Comparison of ENCODE assay signal across 29 cellular contexts in the genomic region with DNA sequence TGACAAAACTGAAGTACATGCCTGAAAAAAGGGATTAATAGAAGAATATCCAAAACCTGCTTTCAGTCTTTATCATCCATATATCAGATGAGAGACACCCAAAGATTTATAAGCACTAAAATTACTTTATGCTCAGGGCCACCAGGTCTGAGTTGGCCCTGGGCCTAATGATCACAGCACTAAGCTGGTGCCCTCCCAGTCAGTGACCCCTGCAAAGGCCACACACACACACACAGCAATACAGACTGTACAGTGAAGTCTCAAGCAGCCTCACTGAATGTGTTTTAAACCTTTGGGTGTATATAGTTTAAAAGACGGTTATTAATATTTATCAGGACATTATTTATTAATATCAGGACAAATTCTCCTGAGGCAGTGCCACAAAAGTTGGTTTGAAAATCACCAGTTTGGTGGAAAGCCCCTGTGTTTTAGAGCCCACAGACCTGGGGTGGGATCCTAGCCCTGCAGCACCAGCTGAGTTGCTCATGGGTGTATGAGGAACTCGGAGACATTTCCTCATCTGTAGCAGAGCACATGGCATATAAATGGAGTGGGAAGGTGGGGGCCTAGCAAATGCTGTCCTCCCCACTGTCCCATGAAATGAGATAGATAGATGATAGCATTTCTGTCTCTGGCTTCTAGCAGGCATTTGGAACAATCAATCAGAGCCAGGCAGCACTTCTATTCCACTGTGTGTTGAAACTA. TPM values are rescaled to one million over a fixed set of nuclear protein-coding genes. Genes with fewer than 3 reads are reported as not detected.
DNase-seq lines count a peak whose midpoint lies in the region; ATAC-seq, FAIRE-seq and TF ChIP-seq lines count a peak whose summit lies in the region.
"Had no signal": no experiment of that assay in that cellular context is flagged by ENCODE, and none has a peak within 500 bp of the region (broad histone marks: within the 10 kb centered on the region; RNA-seq: fewer than 3 reads in every experiment).

No MANE protein-coding gene starts in this region.

- TSS peak; percentile 25 for BruUV-seq in HepG2 (replicated peaks; lab: Mats Ljungman, UMichigan)

- TF ChIP-seq CTCF in CD14-positive monocyte (IDR thresholded peaks at IDR 0.05) (no peak), HepG2 (CRISPR knock-in tag; IDR thresholded peaks at IDR 0.05) (no peak)
- TF ChIP-seq CTCF in CD4-positive, alpha-beta T cell (IDR thresholded peaks at IDR 0.05): no peak

- TF ChIP-seq EP300 in HepG2 (IDR thresholded peaks at IDR 0.05; ENCODE audit: low read depth in 2 of 2, low read length in 2 of 2) (no peak), HepG2 (CRISPR knock-in tag; IDR thresholded peaks at IDR 0.05; ENCODE audit: borderline replicate concordance) (no peak)

- H3K27me3 ChIP-seq in CD4-positive, alpha-beta T cell (ENCODE audit: control insufficient read depth, insufficient read depth, low read length): no peaks in the 10 kb centered on the region
- H3K27me3 ChIP-seq in HepG2 (ENCODE audit: control insufficient read depth in 1 of 2, insufficient read depth in 2 of 2, low read length in 2 of 2): no peaks in the 10 kb centered on the region; a peak in 1 of 5 replicates

- no peak overlapping the region for H3K4me3 ChIP-seq in HepG2 (replicated peaks in 1 of 3; ENCODE audit: insufficient read depth in 1 of 3, low read depth in 2 of 3, low read length in 3 of 3)
- H3K4me3 ChIP-seq: SK-N-MC had no signal

- no peak overlapping the region for H2AFZ ChIP-seq in HepG2 (ENCODE audit: low read length)

- no peak for ATAC-seq in CD4-positive, alpha-beta T cell (ENCODE audit: poor library complexity)
- ATAC-seq in HepG2 (no peak), HG02763 (IDR thresholded peaks at IDR 0.05; ENCODE audit: unreplicated experiment) (no peak)

- no peaks in the 10 kb centered on the region for H3K4me1 ChIP-seq in HepG2 (ENCODE audit: insufficient read depth, low read length)

- no peak for TF ChIP-seq RAD21 in HepG2 (CRISPR knock-in tag; IDR thresholded peaks at IDR 0.05)

- H4K20me1 ChIP-seq in HepG2 (ENCODE audit: insufficient read depth, low read length): no peaks in the 10 kb centered on the region

- H3K27ac ChIP-seq in CD4-positive, alpha-beta T cell (ENCODE audit: low read depth, low read length): no peak overlapping the region
- H3K27ac ChIP-seq in HepG2 (ENCODE audit: extremely low read length, insufficient read depth, low read length): no peak overlapping the region
- H3K27ac ChIP-seq: RWPE1, SK-N-MC had no signal

- WGBS in HepG2 (ENCODE audit: low lambda C conversion rate): 83% methylated on average over 2 of the region's 2 CpGs

- H3K27ac Mint-ChIP-seq in CD14-positive monocyte: peak overlapping the region; percentile 63 to 86 (median 76)
- H3K27ac Mint-ChIP-seq in CD4-positive, alpha-beta T cell: peak overlapping the region; percentile 24
- H3K27ac Mint-ChIP-seq: HFFc6 had no signal

- H3K4me1 Mint-ChIP-seq in CD14-positive monocyte: peaks cover 25% of the 10 kb centered on the region
- peaks cover 4% of the 10 kb centered on the region for H3K4me1 Mint-ChIP-seq in CD4-positive, alpha-beta T cell (ENCODE audit: low read depth)
- H3K4me1 Mint-ChIP-seq: CD8-positive, alpha-beta memory T cell had no signal

- no peaks in the 10 kb centered on the region for H3K9me3 Mint-ChIP-seq in CD14-positive monocyte
- no peaks in the 10 kb centered on the region for H3K9me3 Mint-ChIP-seq in CD4-positive, alpha-beta T cell
- H3K9me3 Mint-ChIP-seq: CD8-positive, alpha-beta memory T cell; HFFc6 had no signal

- no peak overlapping the region for H3K4me3 Mint-ChIP-seq in CD14-positive monocyte
- no peak overlapping the region for H3K4me3 Mint-ChIP-seq in CD4-positive, alpha-beta T cell
- H3K4me3 Mint-ChIP-seq: HFFc6 had no signal

- FAIRE-seq in HepG2 (lab: Jason Lieb, UNC): no peak
- FAIRE-seq: GM12891 had no signal

- peaks cover 0 to 2% (median 1%) of the 10 kb centered on the region in 3 donors for H3K27me3 Mint-ChIP-seq in CD14-positive monocyte (ENCODE audit: low read depth in 3 of 3)
- no peaks in the 10 kb centered on the region for H3K27me3 Mint-ChIP-seq in CD4-positive, alpha-beta T cell
- H3K27me3 Mint-ChIP-seq: CD8-positive, alpha-beta memory T cell had no signal

- TF ChIP-seq POLR2A in HepG2 (IDR thresholded peaks at IDR 0.05; ENCODE audit: insufficient read depth in 1 of 2, low read depth in 2 of 2, low read length in 2 of 2): no peak

- H3K36me3 ChIP-seq in HepG2 (replicated peaks in 1 of 2; ENCODE audit: control insufficient read depth in 1 of 2, insufficient read depth in 2 of 2, low read length in 2 of 2): peaks cover 1 to 4% of the 10 kb centered on the region in 2 experiments; a peak in 2 of 5 replicates

- POLR2A ChIA-PET in CD4-positive, alpha-beta T cell (lab: Charles Lee): no interaction called here
- POLR2A ChIA-PET in HepG2 (lab: Yijun Ruan, JAX): no interaction called here

- H3K9me3 ChIP-seq in CD4-positive, alpha-beta T cell (ENCODE audit: control insufficient read depth, low read length): no peaks in the 10 kb centered on the region
- no peaks in the 10 kb centered on the region for H3K9me3 ChIP-seq in HepG2 (ENCODE audit: low read length)

- CTCF ChIA-PET in CD4-positive, alpha-beta T cell (lab: Charles Lee): no interaction called here
- CTCF ChIA-PET in HepG2 (lab: Yijun Ruan, JAX; ENCODE audit: low intra/inter-chr PET ratio, low total read pairs): no interaction called here

- peaks cover 40 to 57% of the 10 kb centered on the region in 2 donors for H3K36me3 Mint-ChIP-seq in CD14-positive monocyte
- H3K36me3 Mint-ChIP-seq in CD4-positive, alpha-beta T cell (ENCODE audit: low read depth): peaks cover 16% of the 10 kb centered on the region

- intact Hi-C loops in CD14-positive monocyte (cut with micrococcal nuclease) (loop anchor here in 1 of 2 donors (10.0 kb wide), 1 partner anchor 213 kb away; the partner anchor contains the start of gene LIF), HepG2 (cut with micrococcal nuclease; ENCODE audit: unreplicated experiment) (no loop called here)
- intact Hi-C loops in CD4-positive, alpha-beta T cell (cut with DNase I, micrococcal nuclease): no loop called here

- H3K9ac ChIP-seq in HepG2 (ENCODE audit: insufficient read depth, low read depth, low read length): no peak overlapping the region

- no peaks in the 10 kb centered on the region for H3K79me2 ChIP-seq in HepG2 (ENCODE audit: insufficient read depth, low read length)

- no peak overlapping the region for H3K4me2 ChIP-seq in HepG2 (ENCODE audit: low read depth, low read length)

- DNase-seq in CD14-positive monocyte (ENCODE audit: low spot score): no peak
- DNase-seq in CD4-positive, alpha-beta T cell: no peak
- DNase-seq in HepG2 (ENCODE audit: low spot score): no peak
- DNase-seq in renal cortical epithelial cell (ENCODE audit: low read depth): peak; percentile 22
- DNase-seq in NK-92 (lab: John Stamatoyannopoulos, UW; ENCODE audit: unreplicated experiment): no peak
- no peak for DNase-seq in NCI-H2196 treated with DMSO at 0.1 percent for 48 hours (lab: John Stamatoyannopoulos, UW; ENCODE audit: unreplicated experiment)
- DNase-seq: Calu3; CD8-positive, alpha-beta memory T cell; DMS153; H7; HFFc6; KG1; MV-4-11; NCI-H1105 treated with DMSO at 0.1 percent for 48 hours; NCI-H2081 treated with DMSO at 0.1 percent for 48 hours; NCI-H2171 treated with DMSO at 0.1 percent for 48 hours; NCI-H446; NCI-H69; NK-92 treated with Interleukin-12 subunit alpha and Interleukin-12 subunit beta, amount 100 ng/mL, for 24 hours; SHP77 treated with DMSO at 0.1 percent for 48 hours; SW 1271 had no signal

- in situ Hi-C loops in HepG2 (cut with HindIII; ENCODE audit: extremely low pct_ligation_motif_present, low pct_unique_long_range_greater_than_20kb): no loop called here

TF ChIP-seq in HepG2, 621 proteins besides CTCF, POLR2A, EP300 and RAD21 (continues in another document):
- TF ChIP-seq ETV5 (CRISPR knock-in tag; IDR thresholded peaks at IDR 0.05; ENCODE audit: borderline replicate concordance) (no peak), RORA (CRISPR knock-in tag; IDR thresholded peaks at IDR 0.05) (no peak), ZNF816 (CRISPR knock-in tag; IDR thresholded peaks at IDR 0.05; ENCODE audit: borderline replicate concordance) (no peak), NR2F1 (CRISPR knock-in tag; IDR thresholded peaks at IDR 0.05) (no peak), EHMT2 (IDR thresholded peaks at IDR 0.05; ENCODE audit: borderline replicate concordance, low read depth, low read length) (no peak), IKZF4 (CRISPR knock-in tag; IDR thresholded peaks at IDR 0.05; ENCODE audit: borderline replicate concordance, low read depth, not compliant biosample characterization) (no peak)

RNA-seq across cellular contexts. Expression of gene HORMAD2, which starts 48.3 kb away (rescaled TPM):
- not detected for polyA plus RNA-seq in CD14-positive monocyte
- total RNA-seq in CD4-positive, alpha-beta T cell: not detected
- total RNA-seq in HepG2 (2016; rRNA removed; fragmentation: Illumina TruSeq; extraction: Trizol): not detected in 2 replicates
- total RNA-seq in HepG2 (2016; cell fraction: cytosol; rRNA removed; fragmentation: Illumina TruSeq; extraction: Trizol; ENCODE audit: low read depth): not detected in 2 replicates
- not detected in 2 replicates for total RNA-seq in HepG2 (2016; cell fraction: insoluble cytoplasmic fraction; rRNA removed; fragmentation: Illumina TruSeq; extraction: Trizol)
- not detected in 2 replicates for total RNA-seq in HepG2 (2016; cell fraction: membrane; rRNA removed; fragmentation: Illumina TruSeq; extraction: Trizol)
- total RNA-seq in HepG2 (2016; cell fraction: nucleus; rRNA removed; fragmentation: Illumina TruSeq; extraction: Trizol): not detected in 2 replicates
- polyA plus RNA-seq in HepG2 (2011; rRNA removed): not detected in 2 replicates
- polyA plus RNA-seq in HepG2 (2011; cell fraction: cytosol; rRNA removed): not detected in 2 replicates
- polyA plus RNA-seq in HepG2 (2011; cell fraction: nucleus; rRNA removed): not detected in 2 replicates
- polyA plus RNA-seq in HepG2 (2012): not detected in 2 replicates
- not detected in 2 replicates for polyA plus RNA-seq in HepG2 (2016; cell fraction: cytosol; fragmentation: Illumina TruSeq; extraction: Trizol; ENCODE audit: low read depth)
- polyA plus RNA-seq in HepG2 (2016; cell fraction: insoluble cytoplasmic fraction; fragmentation: Illumina TruSeq; extraction: Trizol; ENCODE audit: low read depth): not detected in 2 replicates
- polyA plus RNA-seq in HepG2 (2016; cell fraction: membrane; fragmentation: Illumina TruSeq; extraction: Trizol; ENCODE audit: low read depth): not detected in 2 replicates
- not detected in 2 replicates for polyA plus RNA-seq in HepG2 (2016; cell fraction: nucleus; fragmentation: Illumina TruSeq; extraction: Trizol; ENCODE audit: insufficient read depth, low read depth)
- not detected in 2 replicates for polyA minus RNA-seq in HepG2 (2011; rRNA and poly(A)+ RNA removed; ENCODE audit: low replicate concordance)
- not detected in 2 replicates for polyA minus RNA-seq in HepG2 (2011; cell fraction: cytosol; rRNA and poly(A)+ RNA removed)
- not detected in 2 replicates for polyA minus RNA-seq in HepG2 (2011; cell fraction: nucleus; rRNA and poly(A)+ RNA removed)
- 1.0 TPM in 1 of 2 replicates, not detected in the other for total RNA-seq in renal cortical epithelial cell
- total RNA-seq: A673; Calu3; CD8-positive, alpha-beta memory T cell; G401; H7; HFFc6; HT1080 had no signal
- polyA plus RNA-seq: BJ; CD8-positive, alpha-beta memory T cell had no signal
